ENCODE assay signal across 8 cellular contexts in the genomic region with DNA sequence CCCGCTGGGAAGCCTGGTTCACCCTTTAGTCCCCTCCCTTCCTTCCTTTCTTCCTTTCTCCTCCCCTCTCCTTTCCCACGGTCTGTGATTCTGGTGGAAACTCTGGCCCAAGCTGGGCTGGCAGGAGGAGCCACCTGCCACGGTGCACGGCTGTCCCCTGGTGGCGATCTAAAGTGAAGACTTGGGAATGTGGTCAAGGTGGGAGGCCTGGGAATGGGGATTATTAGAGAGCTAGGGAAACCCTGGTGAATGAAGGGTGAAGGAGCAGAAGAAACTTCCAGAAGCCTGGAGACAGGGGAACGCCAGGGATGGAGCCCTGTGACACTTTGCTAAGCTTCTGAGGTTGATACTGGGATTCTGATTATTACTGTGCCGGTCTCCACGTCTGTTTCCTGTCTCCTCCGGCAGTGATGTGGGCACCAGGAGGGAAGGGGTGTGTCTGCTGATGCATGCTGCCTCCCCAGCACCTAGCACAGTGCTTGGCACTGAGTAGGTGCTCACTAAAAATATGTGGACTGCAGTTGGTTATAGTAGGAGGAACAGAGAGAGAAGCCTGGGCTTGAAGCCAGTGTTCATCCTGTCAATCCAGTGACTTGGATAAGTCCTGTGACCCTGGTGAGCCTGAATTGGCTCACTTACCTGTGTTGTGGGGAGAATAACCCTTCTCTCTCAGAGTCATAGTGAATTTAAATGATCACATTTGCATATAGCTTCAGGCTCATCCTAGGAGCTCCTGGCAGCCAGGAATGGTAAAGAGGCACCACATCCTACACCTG.
A peak's percentile ranks its signal among the peaks of the same experiment; 100 is the strongest.
DNase-seq lines count a peak whose midpoint lies in the region; ATAC-seq, FAIRE-seq and TF ChIP-seq lines count a peak whose summit lies in the region.

No MANE protein-coding gene starts in this region.

- no peaks in the 10 kb centered on the region for H3K4me1 ChIP-seq in A673 (ENCODE audit: insufficient read depth, low read length, poor library complexity, severe bottlenecking)
- no peaks in the 10 kb centered on the region for H3K4me1 ChIP-seq in lung (ENCODE audit: control insufficient read depth in 2 of 2, insufficient read depth in 2 of 2, low read length in 2 of 2)

- no peaks in the 10 kb centered on the region for H3K27me3 ChIP-seq in A673 (replicated peaks; ENCODE audit: insufficient read depth, low read depth, low read length, poor library complexity)
- no peaks in the 10 kb centered on the region for H3K27me3 ChIP-seq in dorsolateral prefrontal cortex
- H3K27me3 ChIP-seq in lung (ENCODE audit: control insufficient read depth, insufficient read depth) = no peaks in the 10 kb centered on the region

- H3K36me3 ChIP-seq in A673 (ENCODE audit: insufficient read depth, low read length, poor library complexity, severe bottlenecking) (no peaks in the 10 kb centered on the region), lung (ENCODE audit: control insufficient read depth in 2 of 2, insufficient read depth in 2 of 2, low read length in 2 of 2) (no peaks in the 10 kb centered on the region)

- DNase-seq in A673 (ENCODE audit: low spot score) (peak; percentile 86), GM19239 (ENCODE audit: insufficient read length, low spot score) (no peak), NCI-H345 treated with DMSO at 0.1 percent for 48 hours (lab: John Stamatoyannopoulos, UW; ENCODE audit: unreplicated experiment) (peak; percentile 63), dorsolateral prefrontal cortex (peak; percentile 66 to 87 (median 82)), lung (ENCODE audit: low spot score) (peak; percentile 78)
- DNase-seq in activated CD4-positive, alpha-beta T cell treated with anti-CD3 and anti-CD28 coated beads, Interleukin-2, amount 50 U/mL, for 1 hour = peak; percentile 64
- peak; percentile 29 to 53 (median 31) for DNase-seq in stimulated activated CD4-positive, alpha-beta T cell treated with anti-CD3 and anti-CD28 coated beads, TNF-alpha, amount 100 ng/mL, for 24 hours (ENCODE audit: low read depth in 3 of 3)

- H3K4me3 ChIP-seq in A673 (ENCODE audit: low read depth, low read length, poor library complexity, severe bottlenecking) (no peak overlapping the region), dorsolateral prefrontal cortex (no peak overlapping the region), lung (no peak overlapping the region)

- CTCF ChIA-PET in A673 (lab: Charles Lee) = interaction anchor here (0.5 to 4.3 kb wide), 16 partner anchors 12 to 1190 kb away, joined by 3 to 48 read pairs (median 4); partner anchors contain the start of gene HP1BP3

- intact Hi-C loops in A673 (cut with micrococcal nuclease; ENCODE audit: unreplicated experiment) = loop anchor here (1.0 to 2.0 kb wide), 2 partner anchors 113 to 136 kb away; no protein-coding TSS in a partner anchor
- intact Hi-C loops in dorsolateral prefrontal cortex (cut with DNase I) = loop anchor here (1.0 to 5.0 kb wide), 4 partner anchors 66 to 136 kb away; no protein-coding TSS in a partner anchor

- H3K9me3 ChIP-seq in A673 (ENCODE audit: low read depth, low read length, poor library complexity, severe bottlenecking) = no peaks in the 10 kb centered on the region
- no peaks in the 10 kb centered on the region for H3K9me3 ChIP-seq in lung (ENCODE audit: control insufficient read depth in 2 of 2, insufficient read depth in 1 of 2, low read length in 1 of 2)

- H3K27ac ChIP-seq in A673 (ENCODE audit: low read depth, low read length, poor library complexity, severe bottlenecking) = no peak overlapping the region
- no peak overlapping the region for H3K27ac ChIP-seq in dorsolateral prefrontal cortex
- H3K27ac ChIP-seq in lung (ENCODE audit: low read depth in 1 of 2, low read length in 1 of 2) = no peak overlapping the region

- WGBS in lung, 2 donors = 14 to 19% methylated on average over 9 of the region's 9 CpGs

- TF ChIP-seq CTCF in A673 (conservative IDR thresholded peaks at IDR 0.05; ENCODE audit: low read depth, low read length) = peak; percentile 98
- peak; percentile 73 to 99 (median 98) for TF ChIP-seq CTCF in dorsolateral prefrontal cortex (IDR thresholded peaks at IDR 0.05 in 54 of 56, conservative IDR thresholded peaks at IDR 0.05 in 2 of 56; ENCODE audit: low read depth in 1 of 56, partially characterized antibody in 56 of 56)
- peak; percentile 100 for TF ChIP-seq CTCF in lung (IDR thresholded peaks at IDR 0.05; ENCODE audit: control extremely low read depth, extremely low read depth)

- POLR2A ChIA-PET in A673 (lab: Charles Lee; ENCODE audit: low non-redundant PET) = interaction anchor here (0.6 kb wide), 1 partner anchor 1171 kb away, joined by 3 read pairs; no protein-coding TSS in a partner anchor

- peak; percentile 89 for FAIRE-seq in GM19239 (lab: Jason Lieb, UNC)

- ATAC-seq in lung (ENCODE audit: insufficient read depth, low FRiP score) (peak; percentile 88), GM21367 (IDR thresholded peaks at IDR 0.05; ENCODE audit: unreplicated experiment) (no peak)

- no TSS peak for BruUV-seq in A673 (replicated peaks; lab: Mats Ljungman, UMichigan)
